In the genomic region with DNA sequence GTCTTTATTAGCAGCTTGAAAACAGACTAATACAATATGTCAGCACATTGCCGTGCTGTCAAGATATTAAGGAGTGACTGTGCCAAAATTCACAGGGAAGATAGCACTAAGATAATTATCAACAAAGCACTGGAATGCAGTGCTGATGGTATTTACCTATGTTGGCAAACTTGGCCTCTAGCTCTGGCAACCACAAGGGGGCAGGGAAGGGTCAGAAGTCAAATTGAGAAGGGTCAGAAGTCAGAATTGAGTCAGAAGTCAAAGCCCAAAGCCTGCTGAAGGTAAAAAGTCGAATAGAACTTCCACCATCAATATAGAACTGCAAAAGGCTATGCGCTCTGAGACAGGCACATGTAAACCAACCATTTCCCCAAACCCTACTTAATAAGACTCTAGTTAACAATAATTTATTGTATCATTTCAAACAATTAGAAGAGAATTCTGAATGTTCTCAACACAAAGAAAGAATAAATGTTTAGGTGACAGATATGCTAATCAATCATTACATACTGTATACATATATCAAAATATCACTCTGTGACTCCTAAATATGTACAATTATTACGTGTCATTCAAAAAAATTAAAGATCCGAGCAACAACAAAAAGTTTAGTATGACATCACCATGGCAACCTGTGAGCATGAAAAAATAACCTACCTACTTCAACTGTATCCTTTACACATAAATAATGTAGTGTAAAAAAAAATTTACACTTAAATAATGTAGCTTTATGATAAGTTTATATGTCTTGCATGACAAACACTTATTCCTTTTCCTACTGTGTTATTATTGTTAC, we compare ENCODE assay signal across 12 cellular contexts.
A peak's percentile ranks its signal among the peaks of the same experiment; 100 is the strongest.
DNase-seq lines count a peak whose midpoint lies in the region; ATAC-seq and TF ChIP-seq lines count a peak whose summit lies in the region.
"Had no signal": no experiment of that assay in that cellular context is flagged by ENCODE, and none has a peak within 500 bp of the region (broad histone marks: within the 10 kb centered on the region; RNA-seq: fewer than 3 reads in every experiment).

No MANE protein-coding gene starts in this region.

- H3K9me3 ChIP-seq in PC-9 (ENCODE audit: insufficient read depth, low read depth) = peaks cover 4% of the 10 kb centered on the region; the same call in 1 of the 2 replicates
- H3K9me3 ChIP-seq: SJSA1, thoracic aorta had no signal

- no peaks in the 10 kb centered on the region for H3K9me3 Mint-ChIP-seq in glutamatergic neuron (ENCODE audit: unreplicated experiment)
- H3K9me3 Mint-ChIP-seq: brain had no signal

- DNase-seq in AG20443 (ENCODE audit: low spot score) (peak; percentile 9), GM13977 (ENCODE audit: low spot score) (no peak), PC-9 (peak in 1 of 2 experiments; percentile 26), glutamatergic neuron (peak; percentile 74), epidermal melanocyte (ENCODE audit: insufficient read length, low spot score) (no peak)
- no peak for DNase-seq in stimulated activated CD4-positive, alpha-beta T cell treated with anti-CD3 and anti-CD28 coated beads, Interleukin-4, amount 100 ng/mL, for 24 hours

- H3K27me3 Mint-ChIP-seq in glutamatergic neuron (ENCODE audit: unreplicated experiment) = no peaks in the 10 kb centered on the region
- H3K27me3 Mint-ChIP-seq: brain; natural killer cell treated with Interleukin-12 subunit alpha and Interleukin-12 subunit beta and Interleukin-15 and Interleukin-18, amount 100 ng/mL, for 72 hours had no signal

- no peaks in the 10 kb centered on the region for H3K36me3 ChIP-seq in PC-9 (ENCODE audit: low read depth)
- H3K36me3 ChIP-seq: SJSA1, thoracic aorta had no signal

- POLR2A ChIA-PET in PC-9 (lab: Charles Lee; ENCODE audit: unreplicated experiment) = no interaction called here

- TF ChIP-seq CTCF in GM13977 (IDR thresholded peaks at IDR 0.05; ENCODE audit: extremely low read depth, insufficient read depth, missing control alignments) (peak; percentile 30), PC-9 (conservative IDR thresholded peaks at IDR 0.05) (peak; percentile 45), glutamatergic neuron (IDR thresholded peaks at IDR 0.05; ENCODE audit: partially characterized antibody, unreplicated experiment) (peak; percentile 72)

- H4K20me1 ChIP-seq in PC-9 (ENCODE audit: insufficient read depth) = no peaks in the 10 kb centered on the region

- in situ Hi-C loops in GM13977 (cut with MboI; ENCODE audit: low pct_unique_long_range_greater_than_20kb, low sequenced_read_pairs, unreplicated experiment) = no loop called here

- intact Hi-C loops in PC-9 (cut with micrococcal nuclease; ENCODE audit: unreplicated experiment) = loop anchor here (10.0 kb wide), 1 partner anchor 1029 kb away; no protein-coding TSS in a partner anchor

- no peaks in the 10 kb centered on the region for H3K79me2 ChIP-seq in PC-9 (ENCODE audit: low read depth)

- no peak overlapping the region for H3K4me3 Mint-ChIP-seq in glutamatergic neuron (ENCODE audit: unreplicated experiment)
- H3K4me3 Mint-ChIP-seq: brain; natural killer cell treated with Interleukin-12 subunit alpha and Interleukin-12 subunit beta and Interleukin-15 and Interleukin-18, amount 100 ng/mL, for 72 hours had no signal

- no peak overlapping the region for H2AFZ ChIP-seq in PC-9

- CTCF ChIA-PET in PC-9 (lab: Charles Lee) = interaction anchor here (0.6 to 0.7 kb wide), 2 partner anchors 318 to 1461 kb away, joined by 3 to 4 read pairs; no protein-coding TSS in a partner anchor

- no peak overlapping the region for H3K4me3 ChIP-seq in PC-9
- H3K4me3 ChIP-seq: SJSA1, thoracic aorta had no signal

- H3K27ac Mint-ChIP-seq in glutamatergic neuron (ENCODE audit: unreplicated experiment) = no peak overlapping the region
- H3K27ac Mint-ChIP-seq: brain; natural killer cell treated with Interleukin-12 subunit alpha and Interleukin-12 subunit beta and Interleukin-15 and Interleukin-18, amount 100 ng/mL, for 72 hours had no signal

- H3K27ac ChIP-seq in PC-9 = no peak overlapping the region
- H3K27ac ChIP-seq: SJSA1, thoracic aorta had no signal

- no peaks in the 10 kb centered on the region for H3K36me3 Mint-ChIP-seq in glutamatergic neuron (ENCODE audit: unreplicated experiment)
- H3K36me3 Mint-ChIP-seq: brain; natural killer cell treated with Interleukin-12 subunit alpha and Interleukin-12 subunit beta and Interleukin-15 and Interleukin-18, amount 100 ng/mL, for 72 hours had no signal

- no TSS peak for BruUV-seq in PC-9 (replicated peaks; lab: Mats Ljungman, UMichigan)

- H3K4me1 Mint-ChIP-seq in glutamatergic neuron (ENCODE audit: low read depth, unreplicated experiment) = no peaks in the 10 kb centered on the region
- H3K4me1 Mint-ChIP-seq: brain had no signal

- no peak for ATAC-seq in GM18870 (IDR thresholded peaks at IDR 0.05; ENCODE audit: unreplicated experiment)
- no peak for ATAC-seq in HG03442 (IDR thresholded peaks at IDR 0.05; ENCODE audit: unreplicated experiment)
- ATAC-seq: natural killer cell treated with Interleukin-12 subunit alpha and Interleukin-12 subunit beta and Interleukin-15 and Interleukin-18, amount 100 ng/mL, for 72 hours had no signal

- no peaks in the 10 kb centered on the region; the same call in 1 of the 2 replicates for H3F3A ChIP-seq in PC-9 (ENCODE audit: insufficient read depth, low read depth)

- H3K4me1 ChIP-seq in PC-9 (replicated peaks; ENCODE audit: insufficient read depth) = no peaks in the 10 kb centered on the region
- H3K4me1 ChIP-seq: SJSA1 had no signal

- no peaks in the 10 kb centered on the region for H3K27me3 ChIP-seq in PC-9 (ENCODE audit: insufficient read depth, low read depth)
- H3K27me3 ChIP-seq: SJSA1 had no signal

- H3K9me2 ChIP-seq in PC-9 (ENCODE audit: insufficient read depth) = no peaks in the 10 kb centered on the region

- H3K4me2 ChIP-seq in PC-9 = no peak overlapping the region

Comparison
In these comparisons a context has a peak if more than half of its experiments do, and no peak if none do; other contexts are left out.
1. DNase-seq: peak in AG20443 (single experiment) and glutamatergic neuron (single experiment); none in GM13977 (single experiment), epidermal melanocyte (single experiment) and stimulated activated CD4-positive, alpha-beta T cell treated with anti-CD3 and anti-CD28 coated beads, Interleukin-4, amount 100 ng/mL, for 24 hours (single experiment).
2. Peak in every context shown above with its lines, with median percentiles within 50 percentile points of each other: CTCF ChIP-seq.